ENCODE assay signal across 23 cellular contexts in genomic region chr6:108711094-108711493, GRCh38.
"Had no signal": no experiment of that assay in that cellular context is flagged by ENCODE, and none has a peak within 500 bp of the region (broad histone marks: within the 10 kb centered on the region; RNA-seq: fewer than 3 reads in every experiment).

No MANE protein-coding gene starts in this region.

- H3K9me3 ChIP-seq: body of pancreas, gastroesophageal sphincter, left ventricle myocardium inferior, neutrophil, ovary had no signal

- DNase-seq: activated CD4-positive, alpha-beta T cell treated with anti-CD3 and anti-CD28 coated beads for 36 hours; activated CD4-positive, CD25-positive, alpha-beta regulatory T cell; activated CD8-positive, alpha-beta memory T cell treated with anti-CD3 and anti-CD28 coated beads, Interleukin-2, amount 10 ng/mL, durations not matched to agents 7 days and 5 days; activated CD8-positive, alpha-beta T cell treated with anti-CD3 and anti-CD28 coated beads, Interleukin-2, amount 10 ng/mL, durations not matched to agents 7 days and 5 days; activated naive CD4-positive, alpha-beta T cell; activated T-cell treated with anti-CD3 and anti-CD28 coated beads, Interleukin-2, amount 50 U/mL, for 48 hours; body of pancreas; left ventricle myocardium inferior; ovary; retina; stimulated activated CD4-positive, alpha-beta T cell treated with anti-CD3 and anti-CD28 coated beads, Interleukin-1b, Interleukin-23, amount 100 ng/mL, for 48 hours; stimulated activated CD4-positive, alpha-beta T cell treated with anti-CD3 and anti-CD28 coated beads, Interleukin-4, amount 100 ng/mL, for 4 hours; stimulated activated CD8-positive, alpha-beta memory T cell treated with anti-CD3 and anti-CD28 coated beads, Interleukin-4, amount 100 ng/mL, for 48 hours; stimulated activated naive CD8-positive, alpha-beta T cell treated with anti-CD3 and anti-CD28 coated beads, Interleukin-15, amount 100 ng/mL, for 72 hours; substantia nigra had no signal

- H3K4me3 Mint-ChIP-seq: activated CD4-positive, alpha-beta T cell treated with anti-CD3 and anti-CD28 coated beads for 36 hours; activated CD8-positive, alpha-beta memory T cell treated with anti-CD3 and anti-CD28 coated beads, Interleukin-2, amount 10 ng/mL, durations not matched to agents 7 days and 5 days; activated CD8-positive, alpha-beta T cell treated with anti-CD3 and anti-CD28 coated beads, Interleukin-2, amount 10 ng/mL, durations not matched to agents 7 days and 5 days; activated naive CD8-positive, alpha-beta T cell; natural killer cell treated with Interleukin-12 subunit alpha and Interleukin-12 subunit beta and Interleukin-15 and Interleukin-18, amount 100 ng/mL, for 72 hours; stimulated activated memory B cell treated with anti-CD40 and anti-IgM and Interleukin-4, amounts not matched to agents 10 μg/mL and 1 μg/mL and 100 μg/mL, for 72 hours; stimulated activated naive CD8-positive, alpha-beta T cell treated with anti-CD3 and anti-CD28 coated beads, Interleukin-15, amount 100 ng/mL, for 72 hours had no signal

- H3K27ac ChIP-seq: body of pancreas, coronary artery, gastroesophageal sphincter, left ventricle myocardium inferior, neutrophil, ovary had no signal

- H3K36me3 Mint-ChIP-seq: activated CD8-positive, alpha-beta memory T cell treated with anti-CD3 and anti-CD28 coated beads, Interleukin-2, amount 10 ng/mL, durations not matched to agents 7 days and 5 days; activated naive CD8-positive, alpha-beta T cell; natural killer cell treated with Interleukin-12 subunit alpha and Interleukin-12 subunit beta and Interleukin-15 and Interleukin-18, amount 100 ng/mL, for 72 hours; stimulated activated memory B cell treated with anti-CD40 and anti-IgM and Interleukin-4, amounts not matched to agents 10 μg/mL and 1 μg/mL and 100 μg/mL, for 72 hours had no signal

- ATAC-seq: activated CD4-positive, alpha-beta T cell treated with anti-CD3 and anti-CD28 coated beads for 36 hours; activated CD8-positive, alpha-beta memory T cell treated with anti-CD3 and anti-CD28 coated beads, Interleukin-2, amount 10 ng/mL, durations not matched to agents 7 days and 5 days; activated CD8-positive, alpha-beta T cell treated with anti-CD3 and anti-CD28 coated beads, Interleukin-2, amount 10 ng/mL, durations not matched to agents 7 days and 5 days; body of pancreas; gastroesophageal sphincter; natural killer cell treated with Interleukin-12 subunit alpha and Interleukin-12 subunit beta and Interleukin-15 and Interleukin-18, amount 100 ng/mL, for 72 hours; stimulated activated memory B cell treated with anti-CD40 and anti-IgM and Interleukin-4, amounts not matched to agents 10 μg/mL and 1 μg/mL and 100 μg/mL, for 72 hours; stimulated activated naive CD8-positive, alpha-beta T cell treated with anti-CD3 and anti-CD28 coated beads, Interleukin-15, amount 100 ng/mL, for 72 hours had no signal

- H3K4me3 ChIP-seq: body of pancreas, coronary artery, gastroesophageal sphincter, left ventricle myocardium inferior, ovary, smooth muscle cell had no signal

- H3K27me3 ChIP-seq: body of pancreas, gastroesophageal sphincter, neutrophil, ovary had no signal

- H3K36me3 ChIP-seq: gastroesophageal sphincter, left ventricle myocardium inferior, neutrophil, ovary had no signal

- H3K27ac Mint-ChIP-seq: activated CD4-positive, alpha-beta T cell treated with anti-CD3 and anti-CD28 coated beads for 36 hours; activated CD8-positive, alpha-beta memory T cell treated with anti-CD3 and anti-CD28 coated beads, Interleukin-2, amount 10 ng/mL, durations not matched to agents 7 days and 5 days; activated CD8-positive, alpha-beta T cell treated with anti-CD3 and anti-CD28 coated beads, Interleukin-2, amount 10 ng/mL, durations not matched to agents 7 days and 5 days; activated naive CD8-positive, alpha-beta T cell; natural killer cell treated with Interleukin-12 subunit alpha and Interleukin-12 subunit beta and Interleukin-15 and Interleukin-18, amount 100 ng/mL, for 72 hours; progenitor cell of endocrine pancreas; stimulated activated memory B cell treated with anti-CD40 and anti-IgM and Interleukin-4, amounts not matched to agents 10 μg/mL and 1 μg/mL and 100 μg/mL, for 72 hours; stimulated activated naive CD8-positive, alpha-beta T cell treated with anti-CD3 and anti-CD28 coated beads, Interleukin-15, amount 100 ng/mL, for 72 hours had no signal

- H3K9me3 Mint-ChIP-seq: natural killer cell treated with Interleukin-12 subunit alpha and Interleukin-12 subunit beta and Interleukin-15 and Interleukin-18, amount 100 ng/mL, for 72 hours; stimulated activated memory B cell treated with anti-CD40 and anti-IgM and Interleukin-4, amounts not matched to agents 10 μg/mL and 1 μg/mL and 100 μg/mL, for 72 hours; stimulated activated naive CD8-positive, alpha-beta T cell treated with anti-CD3 and anti-CD28 coated beads, Interleukin-15, amount 100 ng/mL, for 72 hours had no signal

- H3K27me3 Mint-ChIP-seq: activated CD4-positive, alpha-beta T cell treated with anti-CD3 and anti-CD28 coated beads for 36 hours; activated naive CD8-positive, alpha-beta T cell; natural killer cell treated with Interleukin-12 subunit alpha and Interleukin-12 subunit beta and Interleukin-15 and Interleukin-18, amount 100 ng/mL, for 72 hours; stimulated activated naive CD8-positive, alpha-beta T cell treated with anti-CD3 and anti-CD28 coated beads, Interleukin-15, amount 100 ng/mL, for 72 hours had no signal
